ENCODE assay signal across 1 cellular context in the genomic region with DNA sequence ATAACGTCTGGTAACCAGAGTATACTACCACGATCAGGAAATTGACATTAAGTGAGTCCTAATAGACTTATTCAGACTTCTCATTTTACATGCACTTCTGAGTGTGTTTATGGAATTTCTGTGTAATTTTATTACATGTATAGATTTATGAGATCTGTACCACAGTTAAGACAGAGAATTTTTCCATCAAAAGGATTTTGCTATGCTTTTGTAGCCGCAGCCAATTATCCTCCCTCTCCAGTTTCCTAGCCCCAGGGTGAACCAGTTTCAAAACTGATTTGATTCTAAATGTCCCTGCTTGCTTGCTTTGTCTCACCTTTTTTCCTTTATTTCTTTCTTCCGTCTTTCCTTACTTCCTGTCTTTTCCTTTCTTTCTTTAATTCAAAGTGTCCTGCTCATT.
TF ChIP-seq lines count a peak whose summit lies in the region.

No MANE protein-coding gene starts in this region.

TF ChIP-seq in GM23338, 12 proteins besides CTCF, POLR2A, EP300 and RAD21 (continued from another document):
- TF ChIP-seq, protein P1, sequence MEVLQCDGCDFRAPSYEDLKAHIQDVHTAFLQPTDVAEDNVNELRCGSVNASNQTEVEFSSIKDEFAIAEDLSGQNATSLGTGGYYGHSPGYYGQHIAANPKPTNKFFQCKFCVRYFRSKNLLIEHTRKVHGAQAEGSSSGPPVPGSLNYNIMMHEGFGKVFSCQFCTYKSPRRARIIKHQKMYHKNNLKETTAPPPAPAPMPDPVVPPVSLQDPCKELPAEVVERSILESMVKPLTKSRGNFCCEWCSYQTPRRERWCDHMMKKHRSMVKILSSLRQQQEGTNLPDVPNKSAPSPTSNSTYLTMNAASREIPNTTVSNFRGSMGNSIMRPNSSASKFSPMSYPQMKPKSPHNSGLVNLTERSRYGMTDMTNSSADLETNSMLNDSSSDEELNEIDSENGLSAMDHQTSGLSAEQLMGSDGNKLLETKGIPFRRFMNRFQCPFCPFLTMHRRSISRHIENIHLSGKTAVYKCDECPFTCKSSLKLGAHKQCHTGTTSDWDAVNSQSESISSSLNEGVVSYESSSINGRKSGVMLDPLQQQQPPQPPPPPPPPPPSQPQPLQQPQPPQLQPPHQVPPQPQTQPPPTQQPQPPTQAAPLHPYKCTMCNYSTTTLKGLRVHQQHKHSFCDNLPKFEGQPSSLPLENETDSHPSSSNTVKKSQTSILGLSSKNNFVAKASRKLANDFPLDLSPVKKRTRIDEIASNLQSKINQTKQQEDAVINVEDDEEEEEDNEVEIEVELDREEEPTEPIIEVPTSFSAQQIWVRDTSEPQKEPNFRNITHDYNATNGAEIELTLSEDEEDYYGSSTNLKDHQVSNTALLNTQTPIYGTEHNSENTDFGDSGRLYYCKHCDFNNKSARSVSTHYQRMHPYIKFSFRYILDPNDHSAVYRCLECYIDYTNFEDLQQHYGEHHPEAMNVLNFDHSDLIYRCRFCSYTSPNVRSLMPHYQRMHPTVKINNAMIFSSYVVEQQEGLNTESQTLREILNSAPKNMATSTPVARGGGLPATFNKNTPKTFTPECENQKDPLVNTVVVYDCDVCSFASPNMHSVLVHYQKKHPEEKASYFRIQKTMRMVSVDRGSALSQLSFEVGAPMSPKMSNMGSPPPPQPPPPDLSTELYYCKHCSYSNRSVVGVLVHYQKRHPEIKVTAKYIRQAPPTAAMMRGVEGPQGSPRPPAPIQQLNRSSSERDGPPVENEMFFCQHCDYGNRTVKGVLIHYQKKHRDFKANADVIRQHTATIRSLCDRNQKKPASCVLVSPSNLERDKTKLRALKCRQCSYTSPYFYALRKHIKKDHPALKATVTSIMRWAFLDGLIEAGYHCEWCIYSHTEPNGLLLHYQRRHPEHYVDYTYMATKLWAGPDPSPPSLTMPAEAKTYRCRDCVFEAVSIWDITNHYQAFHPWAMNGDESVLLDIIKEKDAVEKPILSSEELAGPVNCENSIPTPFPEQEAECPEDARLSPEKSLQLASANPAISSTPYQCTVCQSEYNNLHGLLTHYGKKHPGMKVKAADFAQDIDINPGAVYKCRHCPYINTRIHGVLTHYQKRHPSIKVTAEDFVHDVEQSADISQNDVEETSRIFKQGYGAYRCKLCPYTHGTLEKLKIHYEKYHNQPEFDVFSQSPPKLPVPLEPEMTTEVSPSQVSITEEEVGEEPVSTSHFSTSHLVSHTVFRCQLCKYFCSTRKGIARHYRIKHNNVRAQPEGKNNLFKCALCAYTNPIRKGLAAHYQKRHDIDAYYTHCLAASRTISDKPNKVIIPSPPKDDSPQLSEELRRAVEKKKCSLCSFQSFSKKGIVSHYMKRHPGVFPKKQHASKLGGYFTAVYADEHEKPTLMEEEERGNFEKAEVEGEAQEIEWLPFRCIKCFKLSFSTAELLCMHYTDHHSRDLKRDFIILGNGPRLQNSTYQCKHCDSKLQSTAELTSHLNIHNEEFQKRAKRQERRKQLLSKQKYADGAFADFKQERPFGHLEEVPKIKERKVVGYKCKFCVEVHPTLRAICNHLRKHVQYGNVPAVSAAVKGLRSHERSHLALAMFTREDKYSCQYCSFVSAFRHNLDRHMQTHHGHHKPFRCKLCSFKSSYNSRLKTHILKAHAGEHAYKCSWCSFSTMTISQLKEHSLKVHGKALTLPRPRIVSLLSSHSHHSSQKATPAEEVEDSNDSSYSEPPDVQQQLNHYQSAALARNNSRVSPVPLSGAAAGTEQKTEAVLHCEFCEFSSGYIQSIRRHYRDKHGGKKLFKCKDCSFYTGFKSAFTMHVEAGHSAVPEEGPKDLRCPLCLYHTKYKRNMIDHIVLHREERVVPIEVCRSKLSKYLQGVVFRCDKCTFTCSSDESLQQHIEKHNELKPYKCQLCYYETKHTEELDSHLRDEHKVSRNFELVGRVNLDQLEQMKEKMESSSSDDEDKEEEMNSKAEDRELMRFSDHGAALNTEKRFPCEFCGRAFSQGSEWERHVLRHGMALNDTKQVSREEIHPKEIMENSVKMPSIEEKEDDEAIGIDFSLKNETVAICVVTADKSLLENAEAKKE (CRISPR knock-in tag; IDR thresholded peaks at IDR 0.05) = no peak
- TF ChIP-seq NANOG (IDR thresholded peaks at IDR 0.05; ENCODE audit: borderline replicate concordance) (no peak), CREB1 (CRISPR knock-in tag; IDR thresholded peaks at IDR 0.05; ENCODE audit: low read depth) (no peak), ZNF331 (CRISPR knock-in tag; IDR thresholded peaks at IDR 0.05; ENCODE audit: low read depth) (no peak), POLR2AphosphoS5 (IDR thresholded peaks at IDR 0.05; ENCODE audit: low read depth) (no peak), EZH2 (IDR thresholded peaks at IDR 0.05; ENCODE audit: low read depth, unreplicated experiment) (no peak)
- TF ChIP-seq, protein P2, sequence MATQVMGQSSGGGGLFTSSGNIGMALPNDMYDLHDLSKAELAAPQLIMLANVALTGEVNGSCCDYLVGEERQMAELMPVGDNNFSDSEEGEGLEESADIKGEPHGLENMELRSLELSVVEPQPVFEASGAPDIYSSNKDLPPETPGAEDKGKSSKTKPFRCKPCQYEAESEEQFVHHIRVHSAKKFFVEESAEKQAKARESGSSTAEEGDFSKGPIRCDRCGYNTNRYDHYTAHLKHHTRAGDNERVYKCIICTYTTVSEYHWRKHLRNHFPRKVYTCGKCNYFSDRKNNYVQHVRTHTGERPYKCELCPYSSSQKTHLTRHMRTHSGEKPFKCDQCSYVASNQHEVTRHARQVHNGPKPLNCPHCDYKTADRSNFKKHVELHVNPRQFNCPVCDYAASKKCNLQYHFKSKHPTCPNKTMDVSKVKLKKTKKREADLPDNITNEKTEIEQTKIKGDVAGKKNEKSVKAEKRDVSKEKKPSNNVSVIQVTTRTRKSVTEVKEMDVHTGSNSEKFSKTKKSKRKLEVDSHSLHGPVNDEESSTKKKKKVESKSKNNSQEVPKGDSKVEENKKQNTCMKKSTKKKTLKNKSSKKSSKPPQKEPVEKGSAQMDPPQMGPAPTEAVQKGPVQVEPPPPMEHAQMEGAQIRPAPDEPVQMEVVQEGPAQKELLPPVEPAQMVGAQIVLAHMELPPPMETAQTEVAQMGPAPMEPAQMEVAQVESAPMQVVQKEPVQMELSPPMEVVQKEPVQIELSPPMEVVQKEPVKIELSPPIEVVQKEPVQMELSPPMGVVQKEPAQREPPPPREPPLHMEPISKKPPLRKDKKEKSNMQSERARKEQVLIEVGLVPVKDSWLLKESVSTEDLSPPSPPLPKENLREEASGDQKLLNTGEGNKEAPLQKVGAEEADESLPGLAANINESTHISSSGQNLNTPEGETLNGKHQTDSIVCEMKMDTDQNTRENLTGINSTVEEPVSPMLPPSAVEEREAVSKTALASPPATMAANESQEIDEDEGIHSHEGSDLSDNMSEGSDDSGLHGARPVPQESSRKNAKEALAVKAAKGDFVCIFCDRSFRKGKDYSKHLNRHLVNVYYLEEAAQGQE (IDR thresholded peaks at IDR 0.05; ENCODE audit: unreplicated experiment) = no peak
